In genomic region chr1:169571450-169571849, GRCh38 we compare ENCODE assay signal across 29 cellular contexts. TPM values are rescaled to one million over a fixed set of nuclear protein-coding genes. Genes with fewer than 3 reads are reported as not detected.
DNase-seq lines count a peak whose midpoint lies in the region; ATAC-seq and TF ChIP-seq lines count a peak whose summit lies in the region.
"Had no signal": no experiment of that assay in that cellular context is flagged by ENCODE, and none has a peak within 500 bp of the region (broad histone marks: within the 10 kb centered on the region; RNA-seq: fewer than 3 reads in every experiment).

No MANE protein-coding gene starts in this region.

- no peak overlapping the region for H3K4me3 ChIP-seq in liver (ENCODE audit: low read depth in 1 of 3, low read length in 3 of 3)
- H3K4me3 ChIP-seq: HAP-1, PC-9, SJSA1 had no signal

- DNase-seq in CD4-positive, alpha-beta T cell = no peak
- no peak for DNase-seq in T-helper 17 cell
- DNase-seq in D341Med (ENCODE audit: low spot score) = no peak
- no peak for DNase-seq in NCI-H1694 treated with DMSO at 0.1 percent for 48 hours (lab: John Stamatoyannopoulos, UW)
- DNase-seq in COLO668 (lab: John Stamatoyannopoulos, UW; ENCODE audit: unreplicated experiment) = no peak
- DNase-seq: C1 segment of cervical spinal cord; DMS79 treated with DMSO at 0.1 percent for 48 hours; GF-D8; GOT3; HFFc6; NCI-H1048; NCI-H1417; NCI-H1694; NCI-H2081; NCI-H524; NCI-H82; NK-92 treated with Interleukin-12 subunit alpha and Interleukin-12 subunit beta, amount 100 ng/mL, for 24 hours; T-helper 1 cell had no signal

- no peaks in the 10 kb centered on the region for H3K9me3 ChIP-seq in CD4-positive, alpha-beta T cell (ENCODE audit: control insufficient read depth, low read length)
- H3K9me3 ChIP-seq in T-helper 17 cell (ENCODE audit: control insufficient read depth, low read length, poor library complexity, severe bottlenecking) (no peaks in the 10 kb centered on the region), liver (ENCODE audit: control insufficient read depth in 4 of 4, low read length in 3 of 4) (no peaks in the 10 kb centered on the region)
- H3K9me3 ChIP-seq: HAP-1, SJSA1 had no signal

- H3K4me3 Mint-ChIP-seq in CD4-positive, alpha-beta T cell = no peak overlapping the region
- no peak overlapping the region for H3K4me3 Mint-ChIP-seq in T-helper 17 cell
- H3K4me3 Mint-ChIP-seq: HFFc6, IgD-negative memory B cell had no signal

- 56% methylated on average over 3 of the region's 3 CpGs for WGBS in liver

- H3K27me3 ChIP-seq in CD4-positive, alpha-beta T cell (ENCODE audit: control insufficient read depth, insufficient read depth, low read length) = no peaks in the 10 kb centered on the region
- H3K27me3 ChIP-seq in liver (ENCODE audit: control insufficient read depth in 4 of 4, insufficient read depth in 4 of 4, low read length in 3 of 4) = no peaks in the 10 kb centered on the region

- TF ChIP-seq CTCF in 22Rv1 (IDR thresholded peaks at IDR 0.05) (no peak), liver (IDR thresholded peaks at IDR 0.05; ENCODE audit: low read depth, low read length, missing input control) (no peak)
- TF ChIP-seq CTCF in CD4-positive, alpha-beta T cell (IDR thresholded peaks at IDR 0.05) = no peak

- POLR2A ChIA-PET in CD4-positive, alpha-beta T cell (lab: Charles Lee) = no interaction called here

- H3K9ac ChIP-seq in liver (ENCODE audit: low read depth in 1 of 2, low read length in 2 of 2) = no peak overlapping the region
- H3K9ac ChIP-seq: KMS-11 had no signal

- no peaks in the 10 kb centered on the region for H3K27me3 Mint-ChIP-seq in CD4-positive, alpha-beta T cell
- H3K27me3 Mint-ChIP-seq in T-helper 17 cell = no peaks in the 10 kb centered on the region

- CTCF ChIA-PET in CD4-positive, alpha-beta T cell (lab: Charles Lee) = no interaction called here

- H3K36me3 ChIP-seq in liver (ENCODE audit: control insufficient read depth in 4 of 4, insufficient read depth in 3 of 4, low read depth in 1 of 4, low read length in 3 of 4) = peaks cover 2 to 12% (median 3%) of the 10 kb centered on the region in 4 donors
- H3K36me3 ChIP-seq: HAP-1, SJSA1 had no signal

- peak overlapping the region; percentile 74 for H3K27ac ChIP-seq in 22Rv1
- no peak overlapping the region for H3K27ac ChIP-seq in CD4-positive, alpha-beta T cell (ENCODE audit: low read depth, low read length)
- peak overlapping the region; percentile 67 for H3K27ac ChIP-seq in liver (ENCODE audit: low read depth in 1 of 2, low read length in 2 of 2)
- H3K27ac ChIP-seq: KMS-11, PC-9, SJSA1 had no signal

- H3K36me3 Mint-ChIP-seq in CD4-positive, alpha-beta T cell (ENCODE audit: low read depth) = peaks cover 11% of the 10 kb centered on the region
- H3K36me3 Mint-ChIP-seq in T-helper 17 cell (ENCODE audit: low read depth) = peaks cover 9% of the 10 kb centered on the region
- H3K36me3 Mint-ChIP-seq: IgD-negative memory B cell had no signal

- H3K4me1 Mint-ChIP-seq in CD4-positive, alpha-beta T cell (ENCODE audit: low read depth) = peaks cover 17% of the 10 kb centered on the region
- peaks cover 19% of the 10 kb centered on the region for H3K4me1 Mint-ChIP-seq in T-helper 17 cell
- H3K4me1 Mint-ChIP-seq: IgD-negative memory B cell had no signal

- peak overlapping the region; percentile 57 for H3K27ac Mint-ChIP-seq in CD4-positive, alpha-beta T cell
- H3K27ac Mint-ChIP-seq in T-helper 17 cell = peak overlapping the region; percentile 92
- H3K27ac Mint-ChIP-seq: HFFc6, IgD-negative memory B cell had no signal

- H3K4me1 ChIP-seq in liver (ENCODE audit: control insufficient read depth in 4 of 4, insufficient read depth in 4 of 4, low read length in 3 of 4) = peaks cover 12 to 76% (median 64%) of the 10 kb centered on the region in 4 donors
- H3K4me1 ChIP-seq: HAP-1, SJSA1 had no signal

- peak; percentile 70 for ATAC-seq in CD4-positive, alpha-beta T cell (ENCODE audit: poor library complexity)
- peak; percentile 76 for ATAC-seq in T-helper 17 cell
- no peak for ATAC-seq in HG03565 (IDR thresholded peaks at IDR 0.05; ENCODE audit: unreplicated experiment)
- ATAC-seq: Right ventricle myocardium inferior had no signal

- intact Hi-C loops in CD4-positive, alpha-beta T cell (cut with DNase I, micrococcal nuclease) = no loop called here

- H3K9me3 Mint-ChIP-seq in CD4-positive, alpha-beta T cell = no peaks in the 10 kb centered on the region
- H3K9me3 Mint-ChIP-seq: HFFc6, IgD-negative memory B cell had no signal

- no peak for TF ChIP-seq RAD21 in liver (IDR thresholded peaks at IDR 0.05)

TF ChIP-seq in liver, 16 proteins besides CTCF, POLR2A, EP300 and RAD21:
- TF ChIP-seq YY1 (IDR thresholded peaks at IDR 0.05) = no peak
- no peak for TF ChIP-seq RXRA (IDR thresholded peaks at IDR 0.05)
- no peak for TF ChIP-seq HNF4A (conservative IDR thresholded peaks at IDR 0.05)
- no peak for TF ChIP-seq ATF3 (IDR thresholded peaks at IDR 0.05)
- TF ChIP-seq FOXA2 (IDR thresholded peaks at IDR 0.05) = no peak
- no peak for TF ChIP-seq REST (IDR thresholded peaks at IDR 0.05)
- TF ChIP-seq FOXA1 (IDR thresholded peaks at IDR 0.05) = no peak

RNA-seq across cellular contexts. Expression of gene F5, which starts 14.8 kb away (rescaled TPM):
- total RNA-seq in CD4-positive, alpha-beta T cell = 1 to 10 TPM; 5.4 to 6.2 TPM
- 10 to 100 TPM; 24.3 to 33.0 TPM for total RNA-seq in T-helper 17 cell
- 100 to 1,000 TPM in 1 of 2 donors, 10 to 100 TPM in 1; 86.1 to 155 TPM for total RNA-seq in liver
- polyA plus RNA-seq in liver = 100 to 1,000 TPM; 106 to 152 TPM
- total RNA-seq: A673, HFFc6, PC-9, RPMI7951, SJSA1 had no signal

RNA-seq across cellular contexts. Expression of gene SELP, which starts 58.5 kb away (rescaled TPM):
- total RNA-seq in CD4-positive, alpha-beta T cell = 1 to 10 TPM; 1.3 to 1.4 TPM
- total RNA-seq in T-helper 17 cell = 10 to 100 TPM in 1 of 2 donors, 1 to 10 TPM in 1; 2.3 to 35.4 TPM
- total RNA-seq in liver = 1 to 10 TPM; 2.7 to 8.1 TPM
- 1 to 10 TPM; 1.7 to 2.1 TPM for polyA plus RNA-seq in liver
- total RNA-seq: A673, HFFc6, PC-9, RPMI7951, SJSA1 had no signal
